In genomic region chr15:100918034-100918689, GRCh38 we compare ENCODE assay signal across 8 cellular contexts. TPM values are rescaled to one million over a fixed set of nuclear protein-coding genes. Genes with fewer than 3 reads are reported as not detected.
A peak's percentile ranks its signal among the peaks of the same experiment; 100 is the strongest.
DNase-seq lines count a peak whose midpoint lies in the region; ATAC-seq and TF ChIP-seq lines count a peak whose summit lies in the region.

No MANE protein-coding gene starts in this region.

- H3K4me1 ChIP-seq in A673 (ENCODE audit: insufficient read depth, low read length, poor library complexity, severe bottlenecking): no peaks in the 10 kb centered on the region
- peaks cover 11% of the 10 kb centered on the region for H3K4me1 ChIP-seq in effector memory CD4-positive, alpha-beta T cell (ENCODE audit: control insufficient read depth, insufficient read depth, low read length, poor library complexity, severe bottlenecking)

- no peaks in the 10 kb centered on the region for H3K36me3 ChIP-seq in A673 (ENCODE audit: insufficient read depth, low read length, poor library complexity, severe bottlenecking)
- no peaks in the 10 kb centered on the region for H3K36me3 ChIP-seq in effector memory CD4-positive, alpha-beta T cell (ENCODE audit: control insufficient read depth, insufficient read depth, low read length)

- H3K27me3 ChIP-seq in A673 (replicated peaks; ENCODE audit: insufficient read depth, low read depth, low read length, poor library complexity): peaks cover 32% of the 10 kb centered on the region
- H3K27me3 ChIP-seq in effector memory CD4-positive, alpha-beta T cell (replicated peaks; ENCODE audit: control insufficient read depth, insufficient read depth, low read length, poor library complexity, severe bottlenecking): peaks cover 14% of the 10 kb centered on the region

- POLR2A ChIA-PET in A673 (lab: Charles Lee; ENCODE audit: low non-redundant PET): no interaction called here

- intact Hi-C loops in A673 (cut with micrococcal nuclease; ENCODE audit: unreplicated experiment): loop anchor here (1.0 to 10.0 kb wide), 3 partner anchors 89 to 337 kb away; partner anchors contain the start of gene CHSY1

- TF ChIP-seq CTCF in A673 (conservative IDR thresholded peaks at IDR 0.05; ENCODE audit: low read depth, low read length): peak; percentile 92

- BruUV-seq in A673 (replicated peaks; lab: Mats Ljungman, UMichigan): no TSS peak

- peaks cover 2% of the 10 kb centered on the region for H3K9me3 ChIP-seq in A673 (ENCODE audit: low read depth, low read length, poor library complexity, severe bottlenecking)
- H3K9me3 ChIP-seq in effector memory CD4-positive, alpha-beta T cell (ENCODE audit: control insufficient read depth, low read length): no peaks in the 10 kb centered on the region

- no peak overlapping the region for H3K27ac ChIP-seq in A673 (ENCODE audit: low read depth, low read length, poor library complexity, severe bottlenecking)
- no peak overlapping the region for H3K27ac ChIP-seq in effector memory CD4-positive, alpha-beta T cell (ENCODE audit: insufficient read depth, low read length, poor library complexity, severe bottlenecking)

- peak; percentile 89 for DNase-seq in A673 (ENCODE audit: low spot score)
- DNase-seq in NCI-H2227 treated with DMSO at 0.1 percent for 48 hours (lab: John Stamatoyannopoulos, UW): peak; percentile 7
- DNase-seq in activated CD4-positive, alpha-beta T cell treated with anti-CD3 and anti-CD28 coated beads, Interleukin-2, amount 50 U/mL, for 48 hours: peak; percentile 75
- DNase-seq in effector memory CD4-positive, alpha-beta T cell: peak in 2 of 3 donors; percentile 3 to 5
- peak; percentile 64 for DNase-seq in medulla oblongata (ENCODE audit: extremely low spot score)
- DNase-seq in stimulated activated CD8-positive, alpha-beta memory T cell treated with anti-CD3 and anti-CD28 coated beads, Interleukin-12 subunit alpha, Interleukin-12 subunit beta, amount 100 ng/mL, for 24 hours (ENCODE audit: extremely low read depth): peak; percentile 30

- ATAC-seq in GM18502 (IDR thresholded peaks at IDR 0.05; ENCODE audit: poor library complexity, unreplicated experiment) (peak; percentile 70), HG02943 (IDR thresholded peaks at IDR 0.05; ENCODE audit: low read depth, unreplicated experiment) (peak; percentile 56)

- CTCF ChIA-PET in A673 (lab: Charles Lee): interaction anchor here (1.5 to 3.5 kb wide), 2 partner anchors 16 to 89 kb away, joined by 3 to 46 read pairs; no protein-coding TSS in a partner anchor

- peak overlapping the region; percentile 51 for H3K4me3 ChIP-seq in A673 (ENCODE audit: low read depth, low read length, poor library complexity, severe bottlenecking)
- H3K4me3 ChIP-seq in effector memory CD4-positive, alpha-beta T cell (ENCODE audit: insufficient read depth, low read depth, low read length, poor library complexity, severe bottlenecking): peak overlapping the region; percentile 62

RNA-seq across cellular contexts. Expression of gene LRRK1, which starts 1.0 kb away (rescaled TPM):
- total RNA-seq in A673 (2021): 7.7 TPM in 2 replicates

RNA-seq across cellular contexts. Expression of gene ALDH1A3, which starts 38.5 kb away (rescaled TPM):
- 0.19 and 0.50 TPM in 2 replicates for total RNA-seq in A673 (2021)

Comparison
In these comparisons a context has a peak if more than half of its experiments do, and no peak if none do; other contexts are left out.
1. DNase-seq: peak in every context shown above with its lines; median percentile 89 in A673; 75 in activated CD4-positive, alpha-beta T cell treated with anti-CD3 and anti-CD28 coated beads, Interleukin-2, amount 50 U/mL, for 48 hours; 64 in medulla oblongata; 30 in stimulated activated CD8-positive, alpha-beta memory T cell treated with anti-CD3 and anti-CD28 coated beads, Interleukin-12 subunit alpha, Interleukin-12 subunit beta, amount 100 ng/mL, for 24 hours; 7 in NCI-H2227 treated with DMSO at 0.1 percent for 48 hours; 4 in effector memory CD4-positive, alpha-beta T cell.